Comparison of ENCODE assay signal across 15 cellular contexts in genomic region chr22:20586403-20586745, GRCh38.
"Had no signal": no experiment of that assay in that cellular context is flagged by ENCODE, and none has a peak within 500 bp of the region (broad histone marks: within the 10 kb centered on the region; RNA-seq: fewer than 3 reads in every experiment).

No MANE protein-coding gene starts in this region.

- FAIRE-seq: endometrium, keratinocyte, urothelium cell line had no signal

- ATAC-seq: foreskin keratinocyte; naive thymus-derived CD4-positive, alpha-beta T cell had no signal

- H3K4me1 ChIP-seq: sigmoid colon had no signal

- H3K27ac ChIP-seq: foreskin keratinocyte, neutrophil, sigmoid colon, skin epidermis had no signal

- DNase-seq: effector memory CD4-positive, alpha-beta T cell; foreskin keratinocyte; immature natural killer cell; mammary epithelial cell; nephron progenitor cell; sigmoid colon; stimulated activated CD4-positive, alpha-beta T cell treated with anti-CD3 and anti-CD28 coated beads, Interleukin-12 subunit alpha, Interleukin-12 subunit beta, amount 100 ng/mL, for 4 hours; stimulated activated naive CD4-positive, alpha-beta T cell treated with Interleukin-2 at 50 U/mL for 16 hours; trophoblast cell had no signal

- H3K4me3 ChIP-seq: sigmoid colon, skin epidermis had no signal

- H3K27me3 ChIP-seq: foreskin keratinocyte, neutrophil, sigmoid colon had no signal

- H3K9me3 ChIP-seq: neutrophil, sigmoid colon had no signal
